23 cellular contexts compared by ENCODE assay signal in genomic region chr13:86892330-86892729, GRCh38.
"Had no signal": no experiment of that assay in that cellular context is flagged by ENCODE, and none has a peak within 500 bp of the region (broad histone marks: within the 10 kb centered on the region; RNA-seq: fewer than 3 reads in every experiment).

No MANE protein-coding gene starts in this region.

- H3K4me1 ChIP-seq: esophagus muscularis mucosa, gastroesophageal sphincter, psoas muscle, right lobe of liver, suprapubic skin, thyroid gland, upper lobe of left lung, vagina had no signal

- H2AFZ ChIP-seq: hepatocyte had no signal

- H3K9me3 Mint-ChIP-seq: nephron had no signal

- H3K9me3 ChIP-seq: esophagus muscularis mucosa, gastroesophageal sphincter, psoas muscle, right lobe of liver, suprapubic skin, thyroid gland, upper lobe of left lung, vagina had no signal

- H3K27me3 ChIP-seq: esophagus muscularis mucosa, gastroesophageal sphincter, hepatocyte, right lobe of liver, suprapubic skin, thyroid gland, upper lobe of left lung, vagina had no signal

- DNase-seq: effector memory CD8-positive, alpha-beta T cell; left colon; left ventricle myocardium superior; mesenchymal stem cell; naive B cell; psoas muscle; retina; right lobe of liver; stimulated activated CD4-positive, alpha-beta T cell treated with anti-CD3 and anti-CD28 coated beads, Interleukin-4, amount 100 ng/mL, for 1 hour; stimulated activated CD8-positive, alpha-beta memory T cell treated with anti-CD3 and anti-CD28 coated beads, Interleukin-4, amount 100 ng/mL, for 48 hours; stimulated activated naive CD8-positive, alpha-beta T cell treated with anti-CD3 and anti-CD28 coated beads, Interleukin-15, Interleukin-2, amounts not matched to agents 100 U/mL and 50 U/mL, for 24 hours; thyroid gland had no signal

- H3K4me3 ChIP-seq: esophagus muscularis mucosa, gastroesophageal sphincter, hepatocyte, lung, psoas muscle, right lobe of liver, suprapubic skin, thyroid gland, upper lobe of left lung, vagina had no signal

- H3K27ac Mint-ChIP-seq: dendritic cell treated with granulocyte-macrophage colony-stimulating factor and Interleukin-4, amounts not matched to agents 40 ng/mL and 50 ng/mL, for 4 days; effector memory CD8-positive, alpha-beta T cell; naive B cell; nephron; stimulated activated effector memory CD8-positive, alpha-beta T cell treated with anti-CD3 and anti-CD28 coated beads, Interleukin-12 subunit alpha, Interleukin-12 subunit beta, amount 100 ng/mL, for 72 hours had no signal

- H3K27ac ChIP-seq: epithelial cell of prostate, esophagus muscularis mucosa, gastroesophageal sphincter, hepatocyte, psoas muscle, right lobe of liver, suprapubic skin, thyroid gland, upper lobe of left lung, vagina had no signal

- H3K36me3 Mint-ChIP-seq: naive B cell; stimulated activated effector memory CD8-positive, alpha-beta T cell treated with anti-CD3 and anti-CD28 coated beads, Interleukin-12 subunit alpha, Interleukin-12 subunit beta, amount 100 ng/mL, for 72 hours had no signal

- H3K4me2 ChIP-seq: hepatocyte had no signal

- H3K4me1 Mint-ChIP-seq: naive B cell; nephron; stimulated activated effector memory CD8-positive, alpha-beta T cell treated with anti-CD3 and anti-CD28 coated beads, Interleukin-12 subunit alpha, Interleukin-12 subunit beta, amount 100 ng/mL, for 72 hours had no signal

- ATAC-seq: effector memory CD8-positive, alpha-beta T cell; gastroesophageal sphincter; left colon; left ventricle myocardium superior; psoas muscle; right lobe of liver; stimulated activated effector memory CD8-positive, alpha-beta T cell treated with anti-CD3 and anti-CD28 coated beads, Interleukin-12 subunit alpha, Interleukin-12 subunit beta, amount 100 ng/mL, for 72 hours; stimulated activated naive CD8-positive, alpha-beta T cell treated with anti-CD3 and anti-CD28 coated beads, Interleukin-15, Interleukin-2, amounts not matched to agents 100 U/mL and 50 U/mL, for 24 hours had no signal

- H3K27me3 Mint-ChIP-seq: dendritic cell treated with granulocyte-macrophage colony-stimulating factor and Interleukin-4, amounts not matched to agents 40 ng/mL and 50 ng/mL, for 4 days; effector memory CD8-positive, alpha-beta T cell; naive B cell had no signal

- H3K4me3 Mint-ChIP-seq: dendritic cell treated with granulocyte-macrophage colony-stimulating factor and Interleukin-4, amounts not matched to agents 40 ng/mL and 50 ng/mL, for 4 days; effector memory CD8-positive, alpha-beta T cell; naive B cell; nephron; stimulated activated effector memory CD8-positive, alpha-beta T cell treated with anti-CD3 and anti-CD28 coated beads, Interleukin-12 subunit alpha, Interleukin-12 subunit beta, amount 100 ng/mL, for 72 hours had no signal

- H3K36me3 ChIP-seq: esophagus muscularis mucosa, gastroesophageal sphincter, right lobe of liver, suprapubic skin, thyroid gland, upper lobe of left lung, vagina had no signal

- H3K79me2 ChIP-seq: hepatocyte had no signal
